Comparison of ENCODE assay signal across 20 cellular contexts in genomic region chr7:158603773-158604755, GRCh38. TPM values are rescaled to one million over a fixed set of nuclear protein-coding genes. Genes with fewer than 3 reads are reported as not detected.
DNase-seq lines count a peak whose midpoint lies in the region; ATAC-seq and TF ChIP-seq lines count a peak whose summit lies in the region.
"Had no signal": no experiment of that assay in that cellular context is flagged by ENCODE, and none has a peak within 500 bp of the region (broad histone marks: within the 10 kb centered on the region; RNA-seq: fewer than 3 reads in every experiment).

No MANE protein-coding gene starts in this region.

- ATAC-seq in GM19452 (IDR thresholded peaks at IDR 0.05; ENCODE audit: unreplicated experiment), result peak; percentile 32
- peak; percentile 20 for ATAC-seq in HG02798 (IDR thresholded peaks at IDR 0.05; ENCODE audit: poor library complexity, unreplicated experiment)
- ATAC-seq in T-helper 17 cell, result no peak
- ATAC-seq in HG02623 (IDR thresholded peaks at IDR 0.05; ENCODE audit: unreplicated experiment), result no peak
- ATAC-seq: gastroesophageal sphincter, lower lobe of right lung, SK-N-SH treated with all-trans-retinoic acid at 6 μM for 48 hours had no signal

- intact Hi-C loops in posterior vena cava (cut with DNase I), result no loop called here

- H3K4me1 Mint-ChIP-seq in T-helper 17 cell, result peaks cover 5% of the 10 kb centered on the region

- no peak for TF ChIP-seq CTCF in GM13976 (IDR thresholded peaks at IDR 0.05; ENCODE audit: borderline replicate concordance, control extremely low read depth, extremely low read depth, insufficient read depth, missing control alignments)

- H3K27ac Mint-ChIP-seq in T-helper 17 cell, result peak overlapping the region; percentile 72
- H3K27ac Mint-ChIP-seq: naive B cell had no signal

- in situ Hi-C loops in GM13976 (cut with MboI; ENCODE audit: low sequenced_read_pairs, unreplicated experiment), result no loop called here

- H3K9me3 ChIP-seq in T-helper 17 cell (ENCODE audit: control insufficient read depth, low read length, poor library complexity, severe bottlenecking), result no peaks in the 10 kb centered on the region
- H3K9me3 ChIP-seq: gastroesophageal sphincter, lower lobe of right lung, prostate gland, spleen had no signal

- H3K36me3 Mint-ChIP-seq in T-helper 17 cell (ENCODE audit: low read depth), result peaks cover 3% of the 10 kb centered on the region
- H3K36me3 Mint-ChIP-seq: naive B cell had no signal

- DNase-seq in GM13976 (ENCODE audit: low spot score), result peak; percentile 45
- no peak for DNase-seq in T-helper 17 cell
- DNase-seq in posterior vena cava (ENCODE audit: low spot score), result no peak
- DNase-seq in NCI-H1105 treated with DMSO at 0.1 percent for 48 hours (lab: John Stamatoyannopoulos, UW), result no peak
- DNase-seq in putamen (ENCODE audit: low spot score), result no peak
- DNase-seq: activated gamma-delta T cell; anterior cingulate cortex; HCEC 1CT; lower lobe of right lung; naive B cell; NCI-H187 treated with DMSO at 0.1 percent for 48 hours; NCI-H526; spleen; stimulated activated naive CD4-positive, alpha-beta T cell treated with Interleukin-2 at 50 U/mL for 16 hours had no signal

- no peaks in the 10 kb centered on the region for H3K27me3 Mint-ChIP-seq in T-helper 17 cell
- H3K27me3 Mint-ChIP-seq: naive B cell had no signal

- H3K4me3 Mint-ChIP-seq in T-helper 17 cell, result no peak overlapping the region

RNA-seq across cellular contexts. Expression of gene PTPRN2, which starts 16.4 kb away (rescaled TPM):
- under 1 TPM; 0.42 to 0.57 TPM for total RNA-seq in T-helper 17 cell
- total RNA-seq in posterior vena cava, result 1 to 10 TPM; 1.6 to 2.8 TPM

Comparison
In these comparisons a context has a peak if more than half of its experiments do, and no peak if none do; other contexts are left out.
1. ATAC-seq: peak in GM19452 (single experiment) and HG02798 (single experiment); none in T-helper 17 cell (single experiment) and HG02623 (single experiment).